Comparison of ENCODE assay signal across 16 cellular contexts in the genomic region with DNA sequence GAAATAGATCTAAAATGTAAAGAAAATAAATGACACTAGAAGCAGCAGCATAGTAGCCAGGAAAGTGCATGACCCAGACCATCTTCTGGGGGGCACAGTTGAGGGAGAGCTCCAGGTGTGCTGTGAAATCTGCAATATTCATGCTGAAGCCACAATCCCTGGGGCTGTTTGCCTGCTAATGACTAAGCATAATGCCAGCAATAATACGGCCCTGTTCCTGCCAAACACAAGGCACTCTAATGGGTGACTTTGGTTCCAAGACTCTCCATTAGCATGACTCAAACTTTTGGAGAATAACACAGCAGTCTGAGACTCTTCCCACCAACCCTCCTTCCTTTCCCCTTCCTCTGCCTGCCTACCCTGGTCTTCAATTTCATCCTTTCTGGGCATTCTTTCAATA.
DNase-seq lines count a peak whose midpoint lies in the region; ATAC-seq and TF ChIP-seq lines count a peak whose summit lies in the region.
"Had no signal": no experiment of that assay in that cellular context is flagged by ENCODE, and none has a peak within 500 bp of the region (broad histone marks: within the 10 kb centered on the region; RNA-seq: fewer than 3 reads in every experiment).

No MANE protein-coding gene starts in this region.

- no peak overlapping the region for H3K4me3 ChIP-seq in smooth muscle cell
- H3K4me3 ChIP-seq: ovary, upper lobe of left lung had no signal

- no peak overlapping the region for H2AFZ ChIP-seq in smooth muscle cell (ENCODE audit: low read depth)

- no peaks in the 10 kb centered on the region for H3K36me3 ChIP-seq in smooth muscle cell (ENCODE audit: low read depth)
- H3K36me3 ChIP-seq: ovary, upper lobe of left lung had no signal

- ATAC-seq in esophagus mucosa (peak; percentile 33), HG03045 (IDR thresholded peaks at IDR 0.05; ENCODE audit: unreplicated experiment) (no peak)
- ATAC-seq: activated CD8-positive, alpha-beta T cell treated with anti-CD3 and anti-CD28 coated beads, Interleukin-2, amount 10 ng/mL, durations not matched to agents 7 days and 5 days had no signal

- no peaks in the 10 kb centered on the region for H3K4me1 ChIP-seq in smooth muscle cell (ENCODE audit: low read depth)

- H3F3A ChIP-seq in smooth muscle cell (ENCODE audit: low read depth): no peaks in the 10 kb centered on the region

- in situ Hi-C loops in G401 (cut with HindIII; ENCODE audit: low sequenced_read_pairs): no loop called here

- H3K27ac ChIP-seq in smooth muscle cell (ENCODE audit: low read depth): no peak overlapping the region
- H3K27ac ChIP-seq: ovary, upper lobe of left lung had no signal

- H3K79me2 ChIP-seq in smooth muscle cell (ENCODE audit: low read depth): no peaks in the 10 kb centered on the region

- TF ChIP-seq CTCF in smooth muscle cell (IDR thresholded peaks at IDR 0.05; ENCODE audit: borderline replicate concordance, insufficient read depth, poor library complexity, severe bottlenecking): no peak

- H3K4me2 ChIP-seq in smooth muscle cell: no peak overlapping the region

- H3K9me3 ChIP-seq in smooth muscle cell (replicated peaks; ENCODE audit: low read depth): no peaks in the 10 kb centered on the region
- H3K9me3 ChIP-seq: ovary, upper lobe of left lung had no signal

- no peak overlapping the region for H3K9ac ChIP-seq in smooth muscle cell (ENCODE audit: low read depth)

- peak; percentile 52 for DNase-seq in NCI-H748 (lab: John Stamatoyannopoulos, UW; ENCODE audit: unreplicated experiment)
- DNase-seq in NCI-H748 treated with DMSO at 0.1 percent for 48 hours (lab: John Stamatoyannopoulos, UW): no peak
- DNase-seq in NCI-H460 (ENCODE audit: extremely low read depth, low read depth): peak; percentile 33
- no peak for DNase-seq in G401 (ENCODE audit: low spot score)
- no peak for DNase-seq in stimulated activated CD8-positive, alpha-beta memory T cell treated with anti-CD3 and anti-CD28 coated beads, Interleukin-4, amount 100 ng/mL, for 48 hours
- no peak for DNase-seq in smooth muscle cell (lab: John Stamatoyannopoulos, UW; ENCODE audit: unreplicated experiment)
- DNase-seq: activated CD8-positive, alpha-beta T cell treated with anti-CD3 and anti-CD28 coated beads, Interleukin-2, amount 10 ng/mL, durations not matched to agents 7 days and 5 days; activated naive CD4-positive, alpha-beta T cell treated with Interleukin-2 at 50 U/mL for 16 hours; AML-193; DND-41; MV-4-11; ovary; T-helper 2 cell; upper lobe of left lung had no signal

- 25% methylated on average over 1 of the region's 1 CpG for WGBS in smooth muscle cell (ENCODE audit: low lambda C conversion rate)

- no peaks in the 10 kb centered on the region for H3K27me3 ChIP-seq in smooth muscle cell (ENCODE audit: low read depth)
- H3K27me3 ChIP-seq: ovary, upper lobe of left lung had no signal

- no peaks in the 10 kb centered on the region for H4K20me1 ChIP-seq in smooth muscle cell (ENCODE audit: low read depth)

Comparison
In these comparisons a context has a peak if more than half of its experiments do, and no peak if none do; other contexts are left out.
1. DNase-seq: peak in NCI-H748 (single experiment) and NCI-H460 (single experiment); none in NCI-H748 treated with DMSO at 0.1 percent for 48 hours (single experiment), G401 (single experiment), stimulated activated CD8-positive, alpha-beta memory T cell treated with anti-CD3 and anti-CD28 coated beads, Interleukin-4, amount 100 ng/mL, for 48 hours (single experiment) and smooth muscle cell (single experiment).